In genomic region chr2:27703638-27704341, GRCh38 we compare ENCODE assay signal across 8 cellular contexts. TPM values are rescaled to one million over a fixed set of nuclear protein-coding genes. Genes with fewer than 3 reads are reported as not detected.
DNase-seq lines count a peak whose midpoint lies in the region; ATAC-seq and TF ChIP-seq lines count a peak whose summit lies in the region.

No MANE protein-coding gene starts in this region.

- peak overlapping the region; percentile 27 for H2BK120ac ChIP-seq in mesenchymal stem cell (ENCODE audit: low read depth, low read length)

- H3K9ac ChIP-seq in mesenchymal stem cell (ENCODE audit: low read length), result peak overlapping the region; percentile 79

- no peak overlapping the region for H2BK12ac ChIP-seq in mesenchymal stem cell (ENCODE audit: low read length in 2 of 2)

- WGBS in mesenchymal stem cell, result 5% methylated on average over 7 of the region's 9 CpGs

- no peak for ATAC-seq in GM19397 (IDR thresholded peaks at IDR 0.05; ENCODE audit: unreplicated experiment)

- no peak overlapping the region for H3K4ac ChIP-seq in mesenchymal stem cell (ENCODE audit: low read depth in 1 of 2, low read length in 2 of 2)

- no peaks in the 10 kb centered on the region for H3K79me1 ChIP-seq in mesenchymal stem cell (replicated peaks; ENCODE audit: low read length, poor library complexity, severe bottlenecking)

- H3K36me3 ChIP-seq in mesenchymal stem cell (ENCODE audit: control insufficient read depth in 1 of 2, insufficient read depth in 2 of 2, low read depth in 1 of 2, low read length in 2 of 2), result no peaks in the 10 kb centered on the region

- TF ChIP-seq CTCF in HL-60 (IDR thresholded peaks at IDR 0.05; ENCODE audit: insufficient read depth, low read length), result peak; percentile 84

- no peak overlapping the region for H4K91ac ChIP-seq in mesenchymal stem cell (ENCODE audit: low read length)

- H3K23ac ChIP-seq in mesenchymal stem cell (ENCODE audit: low read length in 2 of 2), result no peak overlapping the region

- peak overlapping the region; percentile 61 for H4K8ac ChIP-seq in mesenchymal stem cell (ENCODE audit: low read length)

- no peaks in the 10 kb centered on the region for H3K9me3 ChIP-seq in mesenchymal stem cell (ENCODE audit: control insufficient read depth, low read length)

- DNase-seq in D341Med (ENCODE audit: low spot score) (peak; percentile 81), HL-60 (ENCODE audit: low read depth in 1 of 2, low spot score in 1 of 2) (peak; percentile 62 to 90), NCI-H82 treated with DMSO at 0.1 percent for 48 hours (lab: John Stamatoyannopoulos, UW; ENCODE audit: unreplicated experiment) (peak; percentile 43), mesenchymal stem cell (peak; percentile 92)
- peak; percentile 91 to 93 for DNase-seq in activated CD4-positive, alpha-beta T cell treated with anti-CD3 and anti-CD28 coated beads, Interleukin-2, amount 50 U/mL, for 48 hours
- DNase-seq in effector CD4-positive, alpha-beta T cell, result peak; percentile 81
- peak; percentile 77 for DNase-seq in stimulated activated CD8-positive, alpha-beta memory T cell treated with anti-CD3 and anti-CD28 coated beads, Interleukin-15, amount 100 ng/mL, for 1 hour (ENCODE audit: low read depth)

- H3K4me2 ChIP-seq in mesenchymal stem cell (ENCODE audit: low read length, poor library complexity, severe bottlenecking), result no peak overlapping the region

- H3K27ac ChIP-seq in HL-60 (replicated peaks) (no peak overlapping the region), mesenchymal stem cell (ENCODE audit: low read length, poor library complexity, severe bottlenecking) (peak overlapping the region; percentile 57)

- H2BK5ac ChIP-seq in mesenchymal stem cell (ENCODE audit: low read depth, low read length, poor library complexity, severe bottlenecking), result peak overlapping the region; percentile 61

- H2AK5ac ChIP-seq in mesenchymal stem cell (ENCODE audit: low read length, severe bottlenecking), result no peak overlapping the region

- no peak overlapping the region for H3K4me3 ChIP-seq in HL-60 (replicated peaks; ENCODE audit: insufficient read depth, low read length)
- no peak overlapping the region for H3K4me3 ChIP-seq in mesenchymal stem cell (ENCODE audit: insufficient read depth in 1 of 2, low read depth in 1 of 2, low read length in 2 of 2)

- H2AFZ ChIP-seq in mesenchymal stem cell (ENCODE audit: low read depth, low read length), result no peak overlapping the region

- peaks cover 11% of the 10 kb centered on the region for H3K4me1 ChIP-seq in mesenchymal stem cell (ENCODE audit: control insufficient read depth, insufficient read depth, low read depth, low read length)

- H3K14ac ChIP-seq in mesenchymal stem cell (ENCODE audit: low read length in 2 of 2), result no peak overlapping the region

- H3K27me3 ChIP-seq in HL-60 (ENCODE audit: insufficient read depth, poor library complexity, severe bottlenecking) (no peaks in the 10 kb centered on the region), mesenchymal stem cell (ENCODE audit: control insufficient read depth in 1 of 2, insufficient read depth in 1 of 2, low read length in 2 of 2) (no peaks in the 10 kb centered on the region)

- H3K18ac ChIP-seq in mesenchymal stem cell (ENCODE audit: low read depth in 1 of 2, low read length in 2 of 2), result no peak overlapping the region

- peak overlapping the region; percentile 39 for H2BK15ac ChIP-seq in mesenchymal stem cell (ENCODE audit: low read depth, poor library complexity, severe bottlenecking)

RNA-seq across cellular contexts. Expression of gene SLC4A1AP, which starts 40.1 kb away (rescaled TPM):
- 21.1 TPM for polyA plus RNA-seq in mesenchymal stem cell (2013, experiment 1 of 2)
- 20.7 TPM for polyA plus RNA-seq in mesenchymal stem cell (2013, experiment 2 of 2)

RNA-seq across cellular contexts. Expression of gene SUPT7L, which starts 40.4 kb away (rescaled TPM):
- polyA plus RNA-seq in mesenchymal stem cell (2013, experiment 1 of 2), result 25.1 TPM
- 25.0 TPM for polyA plus RNA-seq in mesenchymal stem cell (2013, experiment 2 of 2)
